In the genomic region with DNA sequence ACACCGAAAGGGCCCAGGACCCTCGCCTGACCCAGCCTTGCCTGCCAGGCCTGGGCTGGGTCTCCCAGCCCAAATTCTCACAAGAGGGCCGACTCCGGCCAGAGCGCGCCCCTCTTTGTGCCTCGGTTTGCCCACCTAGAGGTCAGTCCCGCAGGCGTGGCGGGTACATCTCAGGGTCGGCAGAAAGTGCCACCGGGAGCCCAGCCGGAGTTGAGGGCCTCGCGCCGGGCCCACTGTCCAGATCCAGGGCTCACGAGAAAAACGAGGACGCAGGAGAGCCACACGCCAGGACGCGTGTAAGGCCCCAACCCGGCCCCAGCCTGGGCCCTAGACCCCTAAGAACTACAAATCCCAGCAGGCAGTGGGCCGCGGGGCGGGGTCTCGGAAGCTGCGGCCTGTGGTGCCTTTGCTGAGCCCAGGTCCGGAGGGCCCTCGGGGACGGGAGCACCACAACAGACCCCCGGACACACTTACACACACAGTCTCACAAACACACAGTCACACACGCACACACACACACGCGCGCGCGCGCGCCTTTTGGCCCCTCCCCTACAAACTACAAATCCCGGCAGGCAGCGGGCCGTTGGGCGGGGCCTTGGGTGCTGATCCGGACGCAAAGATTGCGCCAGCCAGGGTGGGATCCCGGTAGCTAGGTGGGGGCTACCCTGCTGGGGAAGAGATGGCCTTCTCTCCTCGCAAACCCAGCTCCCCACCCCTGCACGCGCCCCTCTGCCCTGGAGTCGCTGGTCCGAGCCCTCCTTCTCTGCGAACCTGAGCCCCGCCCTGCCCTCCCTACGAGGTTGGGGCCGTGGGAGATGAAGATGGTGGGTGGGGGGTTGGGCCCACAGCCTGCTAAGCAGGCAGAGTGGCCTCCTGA, we compare ENCODE assay signal across 8 cellular contexts. TPM values are rescaled to one million over a fixed set of nuclear protein-coding genes. Genes with fewer than 3 reads are reported as not detected.
A peak's percentile ranks its signal among the peaks of the same experiment; 100 is the strongest.
DNase-seq lines count a peak whose midpoint lies in the region; ATAC-seq and TF ChIP-seq lines count a peak whose summit lies in the region.

A gene (plus strand): TSS at position 583 of the 877 bp plus-strand sequence. CDS start 10,752 bp downstream, outside the sequence.

- peak within 1 kb of the TSS; percentile 92 for H3K27ac ChIP-seq in HUES64 (ENCODE audit: low read depth, low read length)
- H3K27ac ChIP-seq in Panc1 (ENCODE audit: low read length) = peak within 1 kb of the TSS; percentile 99
- peak within 1 kb of the TSS; percentile 85 for H3K27ac ChIP-seq in naive thymus-derived CD4-positive, alpha-beta T cell (ENCODE audit: low read depth, low read length)

- whole genome bisulfite sequencing in HUES64 = 21% methylated on average over 56 of the region's 57 CpGs

- CTCF ChIA-PET in Panc1 (lab: Charles Lee) = interaction anchor here (2.0 to 2.3 kb wide), 2 partner anchors 121 to 134 kb away, joined by 11 to 13 read pairs; a partner anchor contains a TSS
- CTCF ChIA-PET in naive thymus-derived CD4-positive, alpha-beta T cell (lab: Charles Lee) = interaction anchor here (1.0 to 5.9 kb wide), 9 partner anchors 10 to 138 kb away, joined by 3 to 163 read pairs (median 11); a partner anchor contains a TSS

- peak within 1 kb of the TSS; percentile 98 for H3K27ac Mint-ChIP-seq in activated T-helper 1 cell treated with anti-CD3 and anti-CD28 coated beads, Interleukin-12 subunit alpha, Interleukin-12 subunit beta, Interleukin-2, Interleukin-4 antibody, amounts not matched to agents 30 ng/mL and 10 ng/mL and 1 ng/mL, durations not matched to agents 14 hours and 24 hours and 36 hours
- peak within 1 kb of the TSS; percentile 82 to 100 (median 96) for H3K27ac Mint-ChIP-seq in naive thymus-derived CD4-positive, alpha-beta T cell
- H3K27ac Mint-ChIP-seq in stimulated activated memory B cell treated with anti-CD40 and anti-IgM and Interleukin-4, amounts not matched to agents 10 μg/mL and 1 μg/mL and 100 μg/mL, for 72 hours = peak within 1 kb of the TSS; percentile 94

- H3K4me1 Mint-ChIP-seq in activated T-helper 1 cell treated with anti-CD3 and anti-CD28 coated beads, Interleukin-12 subunit alpha, Interleukin-12 subunit beta, Interleukin-2, Interleukin-4 antibody, amounts not matched to agents 30 ng/mL and 10 ng/mL and 1 ng/mL, durations not matched to agents 14 hours and 24 hours and 36 hours (ENCODE audit: low read depth) = peaks cover 47% of the 10 kb centered on the region
- peaks cover 17 to 45% (median 23%) of the 10 kb centered on the region in 7 donors for H3K4me1 Mint-ChIP-seq in naive thymus-derived CD4-positive, alpha-beta T cell
- peaks cover 46% of the 10 kb centered on the region for H3K4me1 Mint-ChIP-seq in stimulated activated memory B cell treated with anti-CD40 and anti-IgM and Interleukin-4, amounts not matched to agents 10 μg/mL and 1 μg/mL and 100 μg/mL, for 72 hours

- H3K4me3 Mint-ChIP-seq in activated T-helper 1 cell treated with anti-CD3 and anti-CD28 coated beads, Interleukin-12 subunit alpha, Interleukin-12 subunit beta, Interleukin-2, Interleukin-4 antibody, amounts not matched to agents 30 ng/mL and 10 ng/mL and 1 ng/mL, durations not matched to agents 14 hours and 24 hours and 36 hours = peak within 1 kb of the TSS; percentile 96
- H3K4me3 Mint-ChIP-seq in naive thymus-derived CD4-positive, alpha-beta T cell = peak within 1 kb of the TSS; percentile 86 to 100 (median 96)
- peak within 1 kb of the TSS; percentile 96 for H3K4me3 Mint-ChIP-seq in stimulated activated memory B cell treated with anti-CD40 and anti-IgM and Interleukin-4, amounts not matched to agents 10 μg/mL and 1 μg/mL and 100 μg/mL, for 72 hours

- peaks cover 15% of the 10 kb centered on the region for H3K4me1 ChIP-seq in HUES64 (ENCODE audit: insufficient read depth, low read length)
- H3K4me1 ChIP-seq in Panc1 (ENCODE audit: control insufficient read depth, insufficient read depth, low read length) = peaks cover 44% of the 10 kb centered on the region
- H3K4me1 ChIP-seq in naive thymus-derived CD4-positive, alpha-beta T cell (ENCODE audit: control insufficient read depth in 2 of 2, insufficient read depth in 2 of 2, low read length in 2 of 2) = peaks cover 20 to 22% of the 10 kb centered on the region in 2 donors

- peaks cover 3% of the 10 kb centered on the region for H3K27me3 Mint-ChIP-seq in activated T-helper 1 cell treated with anti-CD3 and anti-CD28 coated beads, Interleukin-12 subunit alpha, Interleukin-12 subunit beta, Interleukin-2, Interleukin-4 antibody, amounts not matched to agents 30 ng/mL and 10 ng/mL and 1 ng/mL, durations not matched to agents 14 hours and 24 hours and 36 hours (ENCODE audit: insufficient read depth)
- peaks cover 0 to 4% (median 0%) of the 10 kb centered on the region in 5 donors for H3K27me3 Mint-ChIP-seq in naive thymus-derived CD4-positive, alpha-beta T cell
- no peaks in the 10 kb centered on the region for H3K27me3 Mint-ChIP-seq in stimulated activated memory B cell treated with anti-CD40 and anti-IgM and Interleukin-4, amounts not matched to agents 10 μg/mL and 1 μg/mL and 100 μg/mL, for 72 hours

- no peaks in the 10 kb centered on the region for H3K9me3 Mint-ChIP-seq in activated T-helper 1 cell treated with anti-CD3 and anti-CD28 coated beads, Interleukin-12 subunit alpha, Interleukin-12 subunit beta, Interleukin-2, Interleukin-4 antibody, amounts not matched to agents 30 ng/mL and 10 ng/mL and 1 ng/mL, durations not matched to agents 14 hours and 24 hours and 36 hours
- peaks cover 0 to 2% (median 0%) of the 10 kb centered on the region in 11 donors for H3K9me3 Mint-ChIP-seq in naive thymus-derived CD4-positive, alpha-beta T cell
- H3K9me3 Mint-ChIP-seq in stimulated activated memory B cell treated with anti-CD40 and anti-IgM and Interleukin-4, amounts not matched to agents 10 μg/mL and 1 μg/mL and 100 μg/mL, for 72 hours = no peaks in the 10 kb centered on the region

- H3K4me3 ChIP-seq in HUES64 (ENCODE audit: low read length) (peak within 1 kb of the TSS; percentile 86), Panc1 (ENCODE audit: low read depth in 2 of 2, low read length in 2 of 2) (peak within 1 kb of the TSS; percentile 50 to 67)
- peak within 1 kb of the TSS; percentile 83 for H3K4me3 ChIP-seq in naive thymus-derived CD4-positive, alpha-beta T cell (ENCODE audit: low read length)

- no peak for TF ChIP-seq CTCF in Panc1 (IDR thresholded peaks at IDR 0.05)

- H3K9me3 ChIP-seq in HUES64 (ENCODE audit: insufficient read depth, low read depth, low read length) (no peaks in the 10 kb centered on the region), Panc1 (ENCODE audit: control insufficient read depth, insufficient read depth, low read depth, low read length) (no peaks in the 10 kb centered on the region)
- no peaks in the 10 kb centered on the region for H3K9me3 ChIP-seq in naive thymus-derived CD4-positive, alpha-beta T cell (ENCODE audit: control insufficient read depth in 2 of 3, low read length in 3 of 3)

- POLR2A ChIA-PET in Panc1 (lab: Charles Lee) = interaction anchor here (0.6 to 2.4 kb wide), 3 partner anchors 87 to 121 kb away, joined by 3 to 10 read pairs (median 3); a partner anchor contains a TSS
- POLR2A ChIA-PET in naive thymus-derived CD4-positive, alpha-beta T cell (lab: Charles Lee) = interaction anchor here (0.7 to 5.0 kb wide), 16 partner anchors 10 to 193 kb away, joined by 3 to 74 read pairs (median 8); a partner anchor contains a TSS

- intact Hi-C loops in Panc1 (cut with micrococcal nuclease; ENCODE audit: unreplicated experiment) = no loop called here
- intact Hi-C loops in activated T-helper 1 cell treated with anti-CD3 and anti-CD28 coated beads, Interleukin-12 subunit alpha, Interleukin-12 subunit beta, Interleukin-2, Interleukin-4 antibody, amounts not matched to agents 30 ng/mL and 10 ng/mL and 1 ng/mL, durations not matched to agents 14 hours and 24 hours and 36 hours (cut with micrococcal nuclease) = loop anchor here (1.0 to 10.0 kb wide), 10 partner anchors 13 to 1026 kb away; a partner anchor contains a TSS
- intact Hi-C loops in naive thymus-derived CD4-positive, alpha-beta T cell (cut with micrococcal nuclease) = loop anchor here (1.0 to 10.0 kb wide), 13 partner anchors 8 to 777 kb away; a partner anchor contains a TSS

- in situ Hi-C loops in Panc1 (cut with HindIII; ENCODE audit: low pct_unique_long_range_greater_than_20kb, low sequenced_read_pairs) = loop anchor here (25.0 kb wide), 1 partner anchor 119 kb away; a partner anchor contains a TSS

- DNase-seq in DMS153 treated with DMSO at 0.1 percent for 48 hours (lab: John Stamatoyannopoulos, UW; ENCODE audit: unreplicated experiment) (peak; percentile 30), Panc1 (ENCODE audit: low read depth, low spot score) (peak; percentile 57), fibroblast of gingiva (ENCODE audit: low read depth) (peak; percentile 78)
- peak; percentile 78 for DNase-seq in activated T-helper 1 cell treated with anti-CD3 and anti-CD28 coated beads, Interleukin-12 subunit alpha, Interleukin-12 subunit beta, Interleukin-2, Interleukin-4 antibody, amounts not matched to agents 30 ng/mL and 10 ng/mL and 1 ng/mL, durations not matched to agents 14 hours and 24 hours and 36 hours (ENCODE audit: low spot score)
- peak; percentile 76 to 89 (median 80) for DNase-seq in naive thymus-derived CD4-positive, alpha-beta T cell

- peaks cover 1% of the 10 kb centered on the region for H3K36me3 Mint-ChIP-seq in activated T-helper 1 cell treated with anti-CD3 and anti-CD28 coated beads, Interleukin-12 subunit alpha, Interleukin-12 subunit beta, Interleukin-2, Interleukin-4 antibody, amounts not matched to agents 30 ng/mL and 10 ng/mL and 1 ng/mL, durations not matched to agents 14 hours and 24 hours and 36 hours (ENCODE audit: low read depth)
- no peaks in the 10 kb centered on the region for H3K36me3 Mint-ChIP-seq in naive thymus-derived CD4-positive, alpha-beta T cell
- no peaks in the 10 kb centered on the region for H3K36me3 Mint-ChIP-seq in stimulated activated memory B cell treated with anti-CD40 and anti-IgM and Interleukin-4, amounts not matched to agents 10 μg/mL and 1 μg/mL and 100 μg/mL, for 72 hours

- H3K36me3 ChIP-seq in HUES64 (ENCODE audit: insufficient read depth, low read length) (no peaks in the 10 kb centered on the region), Panc1 (ENCODE audit: control insufficient read depth, insufficient read depth, low read length) (no peaks in the 10 kb centered on the region)
- H3K36me3 ChIP-seq in naive thymus-derived CD4-positive, alpha-beta T cell (ENCODE audit: control insufficient read depth in 2 of 3, insufficient read depth in 3 of 3, low read length in 3 of 3) = peaks cover 0 to 4% (median 0%) of the 10 kb centered on the region in 3 experiments

- H3K9ac ChIP-seq in HUES64 (ENCODE audit: low read depth, low read length) = peak within 1 kb of the TSS; percentile 89

- H3K27me3 ChIP-seq in HUES64 (ENCODE audit: insufficient read depth, low read length) = no peaks in the 10 kb centered on the region
- no peaks in the 10 kb centered on the region for H3K27me3 ChIP-seq in Panc1 (ENCODE audit: control insufficient read depth, insufficient read depth, low read length)
- no peaks in the 10 kb centered on the region for H3K27me3 ChIP-seq in naive thymus-derived CD4-positive, alpha-beta T cell (ENCODE audit: control insufficient read depth in 2 of 2, insufficient read depth in 2 of 2, low read length in 2 of 2)

- BruUV-seq in Panc1 (replicated peaks; lab: Mats Ljungman, UMichigan) = no TSS peak

- ATAC-seq in GM21515 (IDR thresholded peaks at IDR 0.05; ENCODE audit: unreplicated experiment) (peak; percentile 78), Panc1 (peak; percentile 75)
- peak; percentile 86 for ATAC-seq in naive thymus-derived CD4-positive, alpha-beta T cell
- peak; percentile 90 for ATAC-seq in stimulated activated memory B cell treated with anti-CD40 and anti-IgM and Interleukin-4, amounts not matched to agents 10 μg/mL and 1 μg/mL and 100 μg/mL, for 72 hours

RNA-seq across cellular contexts. Expression of the gene that starts here (rescaled TPM):
- polyA plus RNA-seq in HUES64 (2013, experiment 1 of 2) = not detected
- not detected for polyA plus RNA-seq in HUES64 (2013, experiment 2 of 2)
- 3.3 TPM for total RNA-seq in Panc1 (2021; ENCODE audit: unreplicated experiment)
- polyA plus RNA-seq in Panc1 (2012; ENCODE audit: insufficient read length) = 3.3 TPM
- total RNA-seq in activated T-helper 1 cell treated with anti-CD3 and anti-CD28 coated beads, Interleukin-12 subunit alpha, Interleukin-12 subunit beta, Interleukin-2, Interleukin-4 antibody, amounts not matched to agents 30 ng/mL and 10 ng/mL and 1 ng/mL, durations not matched to agents 14 hours and 24 hours and 36 hours = 0.34 and 0.70 TPM in 2 replicates
- total RNA-seq in naive thymus-derived CD4-positive, alpha-beta T cell = 1 to 10 TPM in 1 of 5 experiments, under 1 TPM in 2, not detected in 2; 0.48 to 1.1 (median 0.94) TPM
- not detected for polyA plus RNA-seq in naive thymus-derived CD4-positive, alpha-beta T cell

Comparison
In these comparisons a context has a peak if more than half of its experiments do, and no peak if none do; other contexts are left out.
1. Peak in every context shown above with its lines: DNase-seq, ATAC-seq, H3K4me3 ChIP-seq and H3K27ac ChIP-seq.
2. Peak in DNase-seq in activated T-helper 1 cell treated with anti-CD3 and anti-CD28 coated beads, Interleukin-12 subunit alpha, Interleukin-12 subunit beta, Interleukin-2, Interleukin-4 antibody, amounts not matched to agents 30 ng/mL and 10 ng/mL and 1 ng/mL, durations not matched to agents 14 hours and 24 hours and 36 hours; RNA of the gene not detected or under 1 TPM.
3. DNase-seq: peak in every context shown above with its lines; median percentile 80 in naive thymus-derived CD4-positive, alpha-beta T cell; 78 in activated T-helper 1 cell treated with anti-CD3 and anti-CD28 coated beads, Interleukin-12 subunit alpha, Interleukin-12 subunit beta, Interleukin-2, Interleukin-4 antibody, amounts not matched to agents 30 ng/mL and 10 ng/mL and 1 ng/mL, durations not matched to agents 14 hours and 24 hours and 36 hours; 78 in fibroblast of gingiva; 57 in Panc1; 30 in DMS153 treated with DMSO at 0.1 percent for 48 hours.